Comparison of ENCODE assay signal across 7 cellular contexts in the genomic region with DNA sequence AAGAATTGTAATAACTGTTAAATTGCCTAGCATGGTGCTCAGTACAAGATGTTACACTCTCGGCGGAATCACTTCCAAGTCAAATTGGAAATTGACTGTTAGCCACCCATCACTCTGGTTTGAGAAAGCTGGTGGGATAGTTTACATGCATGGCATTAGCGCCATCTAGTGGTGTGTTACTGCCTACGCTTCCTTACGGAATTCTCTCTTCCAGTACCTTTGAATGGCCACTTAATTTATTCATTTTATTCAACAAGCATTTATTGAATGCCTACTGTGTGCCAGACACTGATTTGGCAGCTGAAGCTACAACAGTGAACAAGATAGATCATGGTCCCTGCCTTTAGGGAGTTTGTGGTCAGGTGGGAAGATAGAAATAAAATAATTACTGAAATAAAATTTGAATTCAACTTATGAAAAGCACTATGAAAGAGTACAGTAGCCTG. TPM values are rescaled to one million over a fixed set of nuclear protein-coding genes. Genes with fewer than 3 reads are reported as not detected.
A peak's percentile ranks its signal among the peaks of the same experiment; 100 is the strongest.
DNase-seq lines count a peak whose midpoint lies in the region; ATAC-seq and TF ChIP-seq lines count a peak whose summit lies in the region.

No MANE protein-coding gene starts in this region.

- TF ChIP-seq CTCF in retinal pigment epithelial cell (conservative IDR thresholded peaks at IDR 0.05; ENCODE audit: low read depth, low read length): peak; percentile 96

- no peak overlapping the region for H3K4me3 ChIP-seq in retinal pigment epithelial cell (ENCODE audit: low read length)

- H3K36me3 Mint-ChIP-seq in activated naive CD8-positive, alpha-beta T cell treated with anti-CD3 and anti-CD28 coated beads, Interleukin-2, amount 10 ng/mL, durations not matched to agents 7 days and 5 days: no peaks in the 10 kb centered on the region

- H3K27me3 Mint-ChIP-seq in activated naive CD8-positive, alpha-beta T cell treated with anti-CD3 and anti-CD28 coated beads, Interleukin-2, amount 10 ng/mL, durations not matched to agents 7 days and 5 days: peaks cover 4% of the 10 kb centered on the region

- H3K9me3 Mint-ChIP-seq in activated naive CD8-positive, alpha-beta T cell treated with anti-CD3 and anti-CD28 coated beads, Interleukin-2, amount 10 ng/mL, durations not matched to agents 7 days and 5 days: no peaks in the 10 kb centered on the region

- POLR2A ChIA-PET in activated naive CD8-positive, alpha-beta T cell treated with anti-CD3 and anti-CD28 coated beads, Interleukin-2, amount 10 ng/mL, durations not matched to agents 7 days and 5 days (lab: Charles Lee): no interaction called here

- peak; percentile 50 for ATAC-seq in GM18511 (IDR thresholded peaks at IDR 0.05; ENCODE audit: unreplicated experiment)
- peak; percentile 72 for ATAC-seq in activated naive CD8-positive, alpha-beta T cell treated with anti-CD3 and anti-CD28 coated beads, Interleukin-2, amount 10 ng/mL, durations not matched to agents 7 days and 5 days (ENCODE audit: low read depth)
- peak; percentile 46 to 60 for ATAC-seq in left cardiac atrium
- no peak for ATAC-seq in HG03442 (IDR thresholded peaks at IDR 0.05; ENCODE audit: unreplicated experiment)

- H3K4me1 Mint-ChIP-seq in activated naive CD8-positive, alpha-beta T cell treated with anti-CD3 and anti-CD28 coated beads, Interleukin-2, amount 10 ng/mL, durations not matched to agents 7 days and 5 days: no peaks in the 10 kb centered on the region

- intact Hi-C loops in left cardiac atrium (cut with DNase I): loop anchor here in 1 of 2 donors (10.0 kb wide), 1 partner anchor 124 kb away; no protein-coding TSS in a partner anchor

- no peak overlapping the region for H3K4me3 Mint-ChIP-seq in activated naive CD8-positive, alpha-beta T cell treated with anti-CD3 and anti-CD28 coated beads, Interleukin-2, amount 10 ng/mL, durations not matched to agents 7 days and 5 days

- DNase-seq in NCI-H146 treated with DMSO at 0.1 percent for 48 hours (lab: John Stamatoyannopoulos, UW; ENCODE audit: unreplicated experiment): peak; percentile 62
- peak; percentile 83 for DNase-seq in SKM-1 treated with dmso at 0.1 percent for 144 hours (lab: John Stamatoyannopoulos, UW; ENCODE audit: unreplicated experiment)
- peak; percentile 39 for DNase-seq in activated naive CD8-positive, alpha-beta T cell treated with anti-CD3 and anti-CD28 coated beads, Interleukin-2, amount 10 ng/mL, durations not matched to agents 7 days and 5 days
- DNase-seq in left cardiac atrium: peak; percentile 61
- peak; percentile 54 for DNase-seq in retinal pigment epithelial cell (ENCODE audit: low read depth)

- no peak overlapping the region for H3K27ac Mint-ChIP-seq in activated naive CD8-positive, alpha-beta T cell treated with anti-CD3 and anti-CD28 coated beads, Interleukin-2, amount 10 ng/mL, durations not matched to agents 7 days and 5 days

RNA-seq across cellular contexts. Expression of gene CRIPT, which starts 33.6 kb away (rescaled TPM):
- 10 to 100 TPM; 11.5 to 12.3 TPM for total RNA-seq in activated naive CD8-positive, alpha-beta T cell treated with anti-CD3 and anti-CD28 coated beads, Interleukin-2, amount 10 ng/mL, durations not matched to agents 7 days and 5 days
- total RNA-seq in left cardiac atrium: 10 to 100 TPM; 13.9 to 15.3 TPM

RNA-seq across cellular contexts. Expression of gene PIGF, which starts 33.7 kb away (rescaled TPM):
- total RNA-seq in activated naive CD8-positive, alpha-beta T cell treated with anti-CD3 and anti-CD28 coated beads, Interleukin-2, amount 10 ng/mL, durations not matched to agents 7 days and 5 days: 10 to 100 TPM; 28.1 to 30.2 TPM
- 10 to 100 TPM; 11.7 to 16.5 TPM for total RNA-seq in left cardiac atrium

RNA-seq across cellular contexts. Expression of gene SOCS5, which starts 48.5 kb away (rescaled TPM):
- 10 to 100 TPM; 11.1 to 11.6 TPM for total RNA-seq in activated naive CD8-positive, alpha-beta T cell treated with anti-CD3 and anti-CD28 coated beads, Interleukin-2, amount 10 ng/mL, durations not matched to agents 7 days and 5 days
- 10 to 100 TPM; 19.1 to 29.0 TPM for total RNA-seq in left cardiac atrium
